Comparison of ENCODE assay signal across 13 cellular contexts in genomic region chr11:75771646-75772410, GRCh38. TPM values are rescaled to one million over a fixed set of nuclear protein-coding genes. Genes with fewer than 3 reads are reported as not detected.
DNase-seq lines count a peak whose midpoint lies in the region; ATAC-seq and TF ChIP-seq lines count a peak whose summit lies in the region.
"Had no signal": no experiment of that assay in that cellular context is flagged by ENCODE, and none has a peak within 500 bp of the region (broad histone marks: within the 10 kb centered on the region; RNA-seq: fewer than 3 reads in every experiment).

No MANE protein-coding gene starts in this region.

- no peaks in the 10 kb centered on the region for H3K36me3 Mint-ChIP-seq in activated naive CD8-positive, alpha-beta T cell treated with anti-CD3 and anti-CD28 coated beads, Interleukin-2, amount 10 ng/mL, durations not matched to agents 7 days and 5 days
- H3K36me3 Mint-ChIP-seq in activated naive CD8-positive, alpha-beta T cell treated with anti-CD3 and anti-CD28 coated beads for 36 hours, result no peaks in the 10 kb centered on the region
- H3K36me3 Mint-ChIP-seq in activated T-helper 1 cell treated with anti-CD3 and anti-CD28 coated beads, Interleukin-12 subunit alpha, Interleukin-12 subunit beta, Interleukin-2, Interleukin-4 antibody, amounts not matched to agents 30 ng/mL and 10 ng/mL and 1 ng/mL, durations not matched to agents 14 hours and 24 hours and 36 hours (ENCODE audit: low read depth), result peaks cover 11% of the 10 kb centered on the region

- H3K36me3 ChIP-seq in transverse colon, result no peaks in the 10 kb centered on the region

- H3K27ac Mint-ChIP-seq in activated naive CD8-positive, alpha-beta T cell treated with anti-CD3 and anti-CD28 coated beads, Interleukin-2, amount 10 ng/mL, durations not matched to agents 7 days and 5 days, result peak overlapping the region; percentile 17
- no peak overlapping the region for H3K27ac Mint-ChIP-seq in activated naive CD8-positive, alpha-beta T cell treated with anti-CD3 and anti-CD28 coated beads for 36 hours
- H3K27ac Mint-ChIP-seq in activated T-helper 1 cell treated with anti-CD3 and anti-CD28 coated beads, Interleukin-12 subunit alpha, Interleukin-12 subunit beta, Interleukin-2, Interleukin-4 antibody, amounts not matched to agents 30 ng/mL and 10 ng/mL and 1 ng/mL, durations not matched to agents 14 hours and 24 hours and 36 hours, result no peak overlapping the region
- H3K27ac Mint-ChIP-seq: activated T-cell treated with anti-CD3 and anti-CD28 coated beads, Interleukin-2, amount 50 U/mL, for 24 hours had no signal

- H3K4me3 Mint-ChIP-seq in activated naive CD8-positive, alpha-beta T cell treated with anti-CD3 and anti-CD28 coated beads, Interleukin-2, amount 10 ng/mL, durations not matched to agents 7 days and 5 days, result no peak overlapping the region
- no peak overlapping the region for H3K4me3 Mint-ChIP-seq in activated naive CD8-positive, alpha-beta T cell treated with anti-CD3 and anti-CD28 coated beads for 36 hours
- H3K4me3 Mint-ChIP-seq in activated T-helper 1 cell treated with anti-CD3 and anti-CD28 coated beads, Interleukin-12 subunit alpha, Interleukin-12 subunit beta, Interleukin-2, Interleukin-4 antibody, amounts not matched to agents 30 ng/mL and 10 ng/mL and 1 ng/mL, durations not matched to agents 14 hours and 24 hours and 36 hours, result no peak overlapping the region
- H3K4me3 Mint-ChIP-seq: activated T-cell treated with anti-CD3 and anti-CD28 coated beads, Interleukin-2, amount 50 U/mL, for 24 hours had no signal

- intact Hi-C loops in transverse colon (cut with DNase I; ENCODE audit: low total_unique reads), result no loop called here
- intact Hi-C loops in activated T-helper 1 cell treated with anti-CD3 and anti-CD28 coated beads, Interleukin-12 subunit alpha, Interleukin-12 subunit beta, Interleukin-2, Interleukin-4 antibody, amounts not matched to agents 30 ng/mL and 10 ng/mL and 1 ng/mL, durations not matched to agents 14 hours and 24 hours and 36 hours (cut with micrococcal nuclease), result no loop called here

- WGBS in transverse colon (ENCODE audit: low coverage in 1 of 2), 2 donors, result 79 to 83% methylated on average over 1 to 6 of the region's 6 CpGs

- TF ChIP-seq CTCF in transverse colon (IDR thresholded peaks at IDR 0.05), result no peak
- TF ChIP-seq CTCF in coronary artery (IDR thresholded peaks at IDR 0.05), result no peak

- peaks cover 11% of the 10 kb centered on the region for H3K27me3 ChIP-seq in transverse colon

- ATAC-seq in activated naive CD8-positive, alpha-beta T cell treated with anti-CD3 and anti-CD28 coated beads, Interleukin-2, amount 10 ng/mL, durations not matched to agents 7 days and 5 days (ENCODE audit: low read depth), result no peak
- ATAC-seq: A549 had no signal

- in situ Hi-C loops in transverse colon (cut with MboI; ENCODE audit: low pct_ligation_motif_present in 1 of 4, low pct_unique_long_range_greater_than_20kb in 1 of 4, low sequenced_read_pairs in 3 of 4), result no loop called here

- no peak overlapping the region for H3K27ac ChIP-seq in transverse colon
- H3K27ac ChIP-seq in coronary artery, result no peak overlapping the region
- H3K27ac ChIP-seq: A549 had no signal

- POLR2A ChIA-PET in activated naive CD8-positive, alpha-beta T cell treated with anti-CD3 and anti-CD28 coated beads, Interleukin-2, amount 10 ng/mL, durations not matched to agents 7 days and 5 days (lab: Charles Lee), result no interaction called here

- no peak for TF ChIP-seq POLR2A in transverse colon (IDR thresholded peaks at IDR 0.05)

- peaks cover 22% of the 10 kb centered on the region for H3K27me3 Mint-ChIP-seq in activated naive CD8-positive, alpha-beta T cell treated with anti-CD3 and anti-CD28 coated beads, Interleukin-2, amount 10 ng/mL, durations not matched to agents 7 days and 5 days
- peaks cover 19% of the 10 kb centered on the region for H3K27me3 Mint-ChIP-seq in activated naive CD8-positive, alpha-beta T cell treated with anti-CD3 and anti-CD28 coated beads for 36 hours
- H3K27me3 Mint-ChIP-seq in activated T-helper 1 cell treated with anti-CD3 and anti-CD28 coated beads, Interleukin-12 subunit alpha, Interleukin-12 subunit beta, Interleukin-2, Interleukin-4 antibody, amounts not matched to agents 30 ng/mL and 10 ng/mL and 1 ng/mL, durations not matched to agents 14 hours and 24 hours and 36 hours (ENCODE audit: insufficient read depth), result peaks cover 18% of the 10 kb centered on the region

- H3K4me1 Mint-ChIP-seq in activated naive CD8-positive, alpha-beta T cell treated with anti-CD3 and anti-CD28 coated beads, Interleukin-2, amount 10 ng/mL, durations not matched to agents 7 days and 5 days, result peaks cover 24% of the 10 kb centered on the region
- peaks cover 20% of the 10 kb centered on the region for H3K4me1 Mint-ChIP-seq in activated naive CD8-positive, alpha-beta T cell treated with anti-CD3 and anti-CD28 coated beads for 36 hours
- peaks cover 69% of the 10 kb centered on the region for H3K4me1 Mint-ChIP-seq in activated T-helper 1 cell treated with anti-CD3 and anti-CD28 coated beads, Interleukin-12 subunit alpha, Interleukin-12 subunit beta, Interleukin-2, Interleukin-4 antibody, amounts not matched to agents 30 ng/mL and 10 ng/mL and 1 ng/mL, durations not matched to agents 14 hours and 24 hours and 36 hours (ENCODE audit: low read depth)

- TF ChIP-seq EP300 in transverse colon (IDR thresholded peaks at IDR 0.05; ENCODE audit: low read depth), result no peak

- H3K9me3 ChIP-seq in transverse colon, result no peaks in the 10 kb centered on the region
- H3K9me3 ChIP-seq: A549 had no signal

- H3K4me3 ChIP-seq in transverse colon, result no peak overlapping the region
- H3K4me3 ChIP-seq in coronary artery, result no peak overlapping the region
- H3K4me3 ChIP-seq: A549 had no signal

- peaks cover 10 to 17% (median 15%) of the 10 kb centered on the region in 4 donors for H3K4me1 ChIP-seq in transverse colon

- no peaks in the 10 kb centered on the region for H3K9me3 Mint-ChIP-seq in activated naive CD8-positive, alpha-beta T cell treated with anti-CD3 and anti-CD28 coated beads, Interleukin-2, amount 10 ng/mL, durations not matched to agents 7 days and 5 days
- no peaks in the 10 kb centered on the region for H3K9me3 Mint-ChIP-seq in activated naive CD8-positive, alpha-beta T cell treated with anti-CD3 and anti-CD28 coated beads for 36 hours
- no peaks in the 10 kb centered on the region for H3K9me3 Mint-ChIP-seq in activated T-helper 1 cell treated with anti-CD3 and anti-CD28 coated beads, Interleukin-12 subunit alpha, Interleukin-12 subunit beta, Interleukin-2, Interleukin-4 antibody, amounts not matched to agents 30 ng/mL and 10 ng/mL and 1 ng/mL, durations not matched to agents 14 hours and 24 hours and 36 hours
- H3K9me3 Mint-ChIP-seq: activated T-cell treated with anti-CD3 and anti-CD28 coated beads, Interleukin-2, amount 50 U/mL, for 24 hours had no signal

- DNase-seq in activated naive CD8-positive, alpha-beta T cell treated with anti-CD3 and anti-CD28 coated beads, Interleukin-2, amount 10 ng/mL, durations not matched to agents 7 days and 5 days, result no peak
- DNase-seq in activated naive CD8-positive, alpha-beta T cell treated with anti-CD3 and anti-CD28 coated beads for 36 hours, result no peak
- peak; percentile 89 for DNase-seq in SKM-1 treated with dmso at 0.1 percent for 144 hours (lab: John Stamatoyannopoulos, UW; ENCODE audit: unreplicated experiment)
- peak; percentile 13 for DNase-seq in glomerular visceral epithelial cell (ENCODE audit: extremely low spot score)
- DNase-seq in transverse colon, result peak; percentile 14
- DNase-seq in coronary artery (ENCODE audit: low spot score), result no peak
- DNase-seq in NCI-H1048 (lab: John Stamatoyannopoulos, UW), result no peak
- no peak for DNase-seq in activated T-helper 1 cell treated with anti-CD3 and anti-CD28 coated beads, Interleukin-12 subunit alpha, Interleukin-12 subunit beta, Interleukin-2, Interleukin-4 antibody, amounts not matched to agents 30 ng/mL and 10 ng/mL and 1 ng/mL, durations not matched to agents 14 hours and 24 hours and 36 hours (ENCODE audit: low spot score)
- DNase-seq: activated T-cell treated with anti-CD3 and anti-CD28 coated beads, Interleukin-2, amount 50 U/mL, for 24 hours; cortex of kidney; NCI-H526 had no signal

RNA-seq across cellular contexts. Expression of gene DGAT2, which starts 3.2 kb away (rescaled TPM):
- total RNA-seq in activated naive CD8-positive, alpha-beta T cell treated with anti-CD3 and anti-CD28 coated beads, Interleukin-2, amount 10 ng/mL, durations not matched to agents 7 days and 5 days, result under 1 TPM; 0.65 to 0.86 TPM
- 1 to 10 TPM; 1.6 to 1.9 TPM for total RNA-seq in activated naive CD8-positive, alpha-beta T cell treated with anti-CD3 and anti-CD28 coated beads for 36 hours
- total RNA-seq in transverse colon, result 1 to 10 TPM in 2 of 4 donors, not detected in 2; 3.3 to 3.7 TPM
- 9.8 and 11.0 TPM in 2 replicates for total RNA-seq in activated T-helper 1 cell treated with anti-CD3 and anti-CD28 coated beads, Interleukin-12 subunit alpha, Interleukin-12 subunit beta, Interleukin-2, Interleukin-4 antibody, amounts not matched to agents 30 ng/mL and 10 ng/mL and 1 ng/mL, durations not matched to agents 14 hours and 24 hours and 36 hours

RNA-seq across cellular contexts. Expression of gene UVRAG, which starts 43.2 kb away (rescaled TPM):
- total RNA-seq in activated naive CD8-positive, alpha-beta T cell treated with anti-CD3 and anti-CD28 coated beads, Interleukin-2, amount 10 ng/mL, durations not matched to agents 7 days and 5 days, result 10 to 100 TPM; 22.3 to 22.6 TPM
- 10 to 100 TPM; 16.8 to 17.7 TPM for total RNA-seq in activated naive CD8-positive, alpha-beta T cell treated with anti-CD3 and anti-CD28 coated beads for 36 hours
- total RNA-seq in transverse colon, result 10 to 100 TPM; 12.7 to 34.6 (median 19.3) TPM
- 18.6 and 19.5 TPM in 2 replicates for total RNA-seq in activated T-helper 1 cell treated with anti-CD3 and anti-CD28 coated beads, Interleukin-12 subunit alpha, Interleukin-12 subunit beta, Interleukin-2, Interleukin-4 antibody, amounts not matched to agents 30 ng/mL and 10 ng/mL and 1 ng/mL, durations not matched to agents 14 hours and 24 hours and 36 hours

RNA-seq across cellular contexts. Expression of gene MOGAT2, which starts 54.2 kb away (rescaled TPM):
- not detected for total RNA-seq in activated naive CD8-positive, alpha-beta T cell treated with anti-CD3 and anti-CD28 coated beads, Interleukin-2, amount 10 ng/mL, durations not matched to agents 7 days and 5 days
- not detected for total RNA-seq in activated naive CD8-positive, alpha-beta T cell treated with anti-CD3 and anti-CD28 coated beads for 36 hours
- total RNA-seq in transverse colon, result 100 to 1,000 TPM; 154 to 251 (median 183) TPM
- not detected in 2 replicates for total RNA-seq in activated T-helper 1 cell treated with anti-CD3 and anti-CD28 coated beads, Interleukin-12 subunit alpha, Interleukin-12 subunit beta, Interleukin-2, Interleukin-4 antibody, amounts not matched to agents 30 ng/mL and 10 ng/mL and 1 ng/mL, durations not matched to agents 14 hours and 24 hours and 36 hours
- total RNA-seq: T-helper 2 cell treated with Interferon-gamma antibody and Interleukin-4, amounts not matched to agents 100 ng/mL and 5 ng/mL, for 36 hours had no signal

Comparison
In these comparisons a context has a peak if more than half of its experiments do, and no peak if none do; other contexts are left out.
1. DNase-seq: peak in SKM-1 treated with dmso at 0.1 percent for 144 hours (single experiment), glomerular visceral epithelial cell (single experiment) and transverse colon (single experiment); none in activated naive CD8-positive, alpha-beta T cell treated with anti-CD3 and anti-CD28 coated beads, Interleukin-2, amount 10 ng/mL, durations not matched to agents 7 days and 5 days (single experiment), activated naive CD8-positive, alpha-beta T cell treated with anti-CD3 and anti-CD28 coated beads for 36 hours (single experiment), coronary artery (single experiment), NCI-H1048 (single experiment) and activated T-helper 1 cell treated with anti-CD3 and anti-CD28 coated beads, Interleukin-12 subunit alpha, Interleukin-12 subunit beta, Interleukin-2, Interleukin-4 antibody, amounts not matched to agents 30 ng/mL and 10 ng/mL and 1 ng/mL, durations not matched to agents 14 hours and 24 hours and 36 hours (single experiment).
2. RNA of gene MOGAT2, which starts 54.2 kb away (total RNA-seq): 154 to 251 TPM in transverse colon; not detected in activated naive CD8-positive, alpha-beta T cell treated with anti-CD3 and anti-CD28 coated beads, Interleukin-2, amount 10 ng/mL, durations not matched to agents 7 days and 5 days, not detected in activated naive CD8-positive, alpha-beta T cell treated with anti-CD3 and anti-CD28 coated beads for 36 hours and not detected in activated T-helper 1 cell treated with anti-CD3 and anti-CD28 coated beads, Interleukin-12 subunit alpha, Interleukin-12 subunit beta, Interleukin-2, Interleukin-4 antibody, amounts not matched to agents 30 ng/mL and 10 ng/mL and 1 ng/mL, durations not matched to agents 14 hours and 24 hours and 36 hours; every median in the first group is over 100 times any median in the second.